In genomic region chr1:91622586-91622985, GRCh38 we compare ENCODE assay signal across 13 cellular contexts.
A peak's percentile ranks its signal among the peaks of the same experiment; 100 is the strongest.
DNase-seq lines count a peak whose midpoint lies in the region; ATAC-seq and TF ChIP-seq lines count a peak whose summit lies in the region.
"Had no signal": no experiment of that assay in that cellular context is flagged by ENCODE, and none has a peak within 500 bp of the region (broad histone marks: within the 10 kb centered on the region; RNA-seq: fewer than 3 reads in every experiment).

No MANE protein-coding gene starts in this region.

- peaks cover 16% of the 10 kb centered on the region for H3K4me1 ChIP-seq in vagina
- H3K4me1 ChIP-seq: SJSA1 had no signal

- ATAC-seq in left cardiac atrium (peak; percentile 87 to 96), HG03520 (IDR thresholded peaks at IDR 0.05; ENCODE audit: unreplicated experiment) (no peak)
- ATAC-seq: GM12878 had no signal

- H3K9me3 ChIP-seq in vagina = no peaks in the 10 kb centered on the region
- H3K9me3 ChIP-seq: SJSA1 had no signal

- TF ChIP-seq POLR2A in vagina (IDR thresholded peaks at IDR 0.05) = no peak

- H3K27ac ChIP-seq in caudate nucleus (ENCODE audit: low read depth, low read length) = no peak overlapping the region
- peak overlapping the region; percentile 68 for H3K27ac ChIP-seq in vagina
- H3K27ac ChIP-seq: C4-2B, cardiac muscle cell, SJSA1 had no signal

- no peak for TF ChIP-seq CTCF in vagina (IDR thresholded peaks at IDR 0.05)

- H3K36me3 ChIP-seq in vagina = no peaks in the 10 kb centered on the region
- H3K36me3 ChIP-seq: cardiac muscle cell, SJSA1 had no signal

- DNase-seq in caudate nucleus (lab: John Stamatoyannopoulos, UW) (peak in 44 of 61 donors; percentile 1 to 84 (median 28)), left cardiac atrium (peak; percentile 67), posterior cingulate gyrus (peak; percentile 43 to 91 (median 62)), vagina (ENCODE audit: extremely low spot score in 2 of 2) (no peak), NCI-H1930 (lab: John Stamatoyannopoulos, UW) (no peak)
- no peak for DNase-seq in activated CD4-positive, CD25-positive, alpha-beta regulatory T cell (lab: John Stamatoyannopoulos, UW)
- DNase-seq: activated CD4-positive, alpha-beta memory T cell treated with anti-CD3 and anti-CD28 coated beads, Interleukin-2, amount 10 ng/mL, durations not matched to agents 7 days and 5 days; NCI-H2107 had no signal

- H3K4me3 ChIP-seq in vagina = no peak overlapping the region
- H3K4me3 ChIP-seq: cardiac muscle cell, GM12878, SJSA1 had no signal

- no peaks in the 10 kb centered on the region for H3K27me3 ChIP-seq in vagina
- H3K27me3 ChIP-seq: cardiac muscle cell, SJSA1 had no signal

- intact Hi-C loops in left cardiac atrium (cut with DNase I) = no loop called here
- intact Hi-C loops in posterior cingulate gyrus (cut with DNase I) = no loop called here
- intact Hi-C loops in vagina (cut with DNase I) = no loop called here

Comparison
In these comparisons a context has a peak if more than half of its experiments do, and no peak if none do; other contexts are left out.
1. DNase-seq: peak in caudate nucleus (44 of 61), left cardiac atrium (single experiment) and posterior cingulate gyrus (10 of 10); none in vagina (0 of 2), NCI-H1930 (0 of 2) and activated CD4-positive, CD25-positive, alpha-beta regulatory T cell (0 of 4).